25 cellular contexts compared by ENCODE assay signal in genomic region chrX:152819732-152820131, GRCh38. TPM values are rescaled to one million over a fixed set of nuclear protein-coding genes. Genes with fewer than 3 reads are reported as not detected.
DNase-seq lines count a peak whose midpoint lies in the region; ATAC-seq and TF ChIP-seq lines count a peak whose summit lies in the region.
"Had no signal": no experiment of that assay in that cellular context is flagged by ENCODE, and none has a peak within 500 bp of the region (broad histone marks: within the 10 kb centered on the region; RNA-seq: fewer than 3 reads in every experiment).

No MANE protein-coding gene starts in this region.

- H3K4me3 ChIP-seq in choroid plexus epithelial cell (ENCODE audit: low read depth, low read length), result no peak overlapping the region
- H3K4me3 ChIP-seq: cardiac muscle cell, GM12878, SJSA1, thoracic aorta, vagina had no signal

- TF ChIP-seq CTCF in choroid plexus epithelial cell (conservative IDR thresholded peaks at IDR 0.05; ENCODE audit: low read depth, low read length), result no peak

- DNase-seq in EH (ENCODE audit: low read depth) (peak; percentile 35), M059J (ENCODE audit: low read depth) (peak; percentile 73), choroid plexus epithelial cell (ENCODE audit: low read depth) (peak; percentile 22), kidney tubule cell (ENCODE audit: low spot score) (peak; percentile 21), head of caudate nucleus (no peak)
- DNase-seq: activated CD4-positive, alpha-beta T cell treated with anti-CD3 and anti-CD28 coated beads, Interleukin-2, amount 50 U/mL, for 4 hours; activated gamma-delta T cell; activated naive CD8-positive, alpha-beta T cell treated with anti-CD3 and anti-CD28 coated beads, Interleukin-2, amount 50 U/mL, for 24 hours; CD8-positive, alpha-beta memory T cell; naive thymus-derived CD4-positive, alpha-beta T cell; NCI-H1105; NCI-H2081; NCI-H446; stimulated activated CD4-positive, alpha-beta T cell treated with anti-CD3 and anti-CD28 coated beads, Interleukin-4, amount 100 ng/mL, for 24 hours; stimulated activated naive CD4-positive, alpha-beta T cell treated with Interleukin-2 at 50 U/mL for 16 hours had no signal

- ATAC-seq in activated CD4-positive, CD25-positive, alpha-beta regulatory T cell treated with anti-CD3 and anti-CD28 coated beads, Interleukin-2, amount 50 U/mL, for 24 hours, result no peak
- no peak for ATAC-seq in HG03025 (IDR thresholded peaks at IDR 0.05; ENCODE audit: low FRiP score, unreplicated experiment)
- ATAC-seq: activated naive CD8-positive, alpha-beta T cell treated with anti-CD3 and anti-CD28 coated beads, Interleukin-2, amount 50 U/mL, for 24 hours; GM12878; naive thymus-derived CD4-positive, alpha-beta T cell had no signal

- intact Hi-C loops in head of caudate nucleus (cut with DNase I), result loop anchor here (10.0 kb wide), 1 partner anchor 1065 kb away; no protein-coding TSS in a partner anchor

RNA-seq across cellular contexts. Expression of gene CETN2, which starts 10.8 kb away (rescaled TPM):
- 123 and 144 TPM in 2 replicates for total RNA-seq in M059J (2014; rRNA removed; shearing (Covaris generic))

RNA-seq across cellular contexts. Expression of gene NSDHL, which starts 11.1 kb away (rescaled TPM):
- 29.9 and 35.0 TPM in 2 replicates for total RNA-seq in M059J (2014; rRNA removed; shearing (Covaris generic))

RNA-seq across cellular contexts. Expression of gene MAGEA6, which starts 50.2 kb away (rescaled TPM):
- 23.7 and 25.3 TPM in 2 replicates for total RNA-seq in M059J (2014; rRNA removed; shearing (Covaris generic))
- total RNA-seq: cardiac muscle cell; CD8-positive, alpha-beta memory T cell; dermis microvascular lymphatic vessel endothelial cell; GM12878; naive thymus-derived CD4-positive, alpha-beta T cell; osteoblast; renal cortical epithelial cell; thoracic aorta; vagina had no signal

Comparison
In these comparisons a context has a peak if more than half of its experiments do, and no peak if none do; other contexts are left out.
1. DNase-seq: peak in EH (single experiment), M059J (single experiment), choroid plexus epithelial cell (single experiment) and kidney tubule cell (single experiment); none in head of caudate nucleus (0 of 42).